ENCODE assay signal across 13 cellular contexts in genomic region chr22:27476729-27477128, GRCh38.
A peak's percentile ranks its signal among the peaks of the same experiment; 100 is the strongest.
DNase-seq lines count a peak whose midpoint lies in the region; ATAC-seq, FAIRE-seq and TF ChIP-seq lines count a peak whose summit lies in the region.
"Had no signal": no experiment of that assay in that cellular context is flagged by ENCODE, and none has a peak within 500 bp of the region (broad histone marks: within the 10 kb centered on the region; RNA-seq: fewer than 3 reads in every experiment).

No MANE protein-coding gene starts in this region.

- H3K4me1 ChIP-seq in kidney (ENCODE audit: control insufficient read depth in 1 of 2, insufficient read depth in 1 of 2, low read depth in 1 of 2, low read length in 2 of 2) (no peaks in the 10 kb centered on the region), A673 (ENCODE audit: insufficient read depth, low read length, poor library complexity, severe bottlenecking) (peaks cover 13% of the 10 kb centered on the region)
- H3K4me1 ChIP-seq: parathyroid adenoma had no signal

- H3K9me3 ChIP-seq in kidney (ENCODE audit: control insufficient read depth in 1 of 2, low read length in 2 of 2): no peaks in the 10 kb centered on the region
- H3K9me3 ChIP-seq in A673 (ENCODE audit: low read depth, low read length, poor library complexity, severe bottlenecking): no peaks in the 10 kb centered on the region
- H3K9me3 ChIP-seq: thoracic aorta had no signal

- POLR2A ChIA-PET in A673 (lab: Charles Lee; ENCODE audit: low non-redundant PET): no interaction called here

- ATAC-seq in HG03025 (IDR thresholded peaks at IDR 0.05; ENCODE audit: low FRiP score, unreplicated experiment): no peak

- H3K27me3 ChIP-seq in A673 (replicated peaks; ENCODE audit: insufficient read depth, low read depth, low read length, poor library complexity): no peaks in the 10 kb centered on the region

- TF ChIP-seq CTCF in kidney (IDR thresholded peaks at IDR 0.05; ENCODE audit: borderline replicate concordance, extremely low read depth, insufficient read depth) (no peak), A673 (conservative IDR thresholded peaks at IDR 0.05; ENCODE audit: low read depth, low read length) (no peak)

- H3K4me3 ChIP-seq in kidney (ENCODE audit: low read length in 2 of 2) (no peak overlapping the region), A673 (ENCODE audit: low read depth, low read length, poor library complexity, severe bottlenecking) (no peak overlapping the region)
- H3K4me3 ChIP-seq: thoracic aorta had no signal

- DNase-seq in HS-5 (ENCODE audit: low read depth): peak; percentile 61
- peak; percentile 87 for DNase-seq in astrocyte of the hippocampus (ENCODE audit: low read depth, low spot score)
- peak; percentile 65 for DNase-seq in kidney
- peak; percentile 97 for DNase-seq in urothelium cell line (ENCODE audit: low spot score)
- DNase-seq in activated CD8-positive, alpha-beta memory T cell treated with anti-CD3 and anti-CD28 coated beads, Interleukin-2, amount 50 U/mL, for 4 hours: no peak
- no peak for DNase-seq in A673 (ENCODE audit: low spot score)
- DNase-seq: MM.1S, NCI-H774 had no signal

- FAIRE-seq in kidney (lab: Jason Lieb, UNC): no peak
- FAIRE-seq in urothelium cell line (lab: Jason Lieb, UNC): peak; percentile 100
- FAIRE-seq: endometrium, islet of Langerhans had no signal

- intact Hi-C loops in kidney (cut with DNase I): no loop called here
- intact Hi-C loops in A673 (cut with micrococcal nuclease; ENCODE audit: unreplicated experiment): no loop called here

- no peak overlapping the region for H3K9ac ChIP-seq in kidney (ENCODE audit: low read length in 2 of 2)
- H3K9ac ChIP-seq: parathyroid adenoma had no signal

- CTCF ChIA-PET in A673 (lab: Charles Lee): no interaction called here

- H3K36me3 ChIP-seq in kidney (ENCODE audit: control insufficient read depth in 1 of 2, insufficient read depth in 2 of 2, low read length in 2 of 2) (no peaks in the 10 kb centered on the region), A673 (ENCODE audit: insufficient read depth, low read length, poor library complexity, severe bottlenecking) (no peaks in the 10 kb centered on the region)
- H3K36me3 ChIP-seq: thoracic aorta had no signal

- no peak overlapping the region for H3K27ac ChIP-seq in kidney (ENCODE audit: low read depth in 2 of 2, low read length in 2 of 2)
- no peak overlapping the region for H3K27ac ChIP-seq in A673 (ENCODE audit: low read depth, low read length, poor library complexity, severe bottlenecking)
- H3K27ac ChIP-seq: parathyroid adenoma, thoracic aorta had no signal

- no TSS peak for BruUV-seq in A673 (replicated peaks; lab: Mats Ljungman, UMichigan)

Comparison
In these comparisons a context has a peak if more than half of its experiments do, and no peak if none do; other contexts are left out.
1. DNase-seq: peak in HS-5 (single experiment), astrocyte of the hippocampus (single experiment), kidney (single experiment) and urothelium cell line (single experiment); none in activated CD8-positive, alpha-beta memory T cell treated with anti-CD3 and anti-CD28 coated beads, Interleukin-2, amount 50 U/mL, for 4 hours (single experiment) and A673 (single experiment).